8 cellular contexts compared by ENCODE assay signal in the genomic region with DNA sequence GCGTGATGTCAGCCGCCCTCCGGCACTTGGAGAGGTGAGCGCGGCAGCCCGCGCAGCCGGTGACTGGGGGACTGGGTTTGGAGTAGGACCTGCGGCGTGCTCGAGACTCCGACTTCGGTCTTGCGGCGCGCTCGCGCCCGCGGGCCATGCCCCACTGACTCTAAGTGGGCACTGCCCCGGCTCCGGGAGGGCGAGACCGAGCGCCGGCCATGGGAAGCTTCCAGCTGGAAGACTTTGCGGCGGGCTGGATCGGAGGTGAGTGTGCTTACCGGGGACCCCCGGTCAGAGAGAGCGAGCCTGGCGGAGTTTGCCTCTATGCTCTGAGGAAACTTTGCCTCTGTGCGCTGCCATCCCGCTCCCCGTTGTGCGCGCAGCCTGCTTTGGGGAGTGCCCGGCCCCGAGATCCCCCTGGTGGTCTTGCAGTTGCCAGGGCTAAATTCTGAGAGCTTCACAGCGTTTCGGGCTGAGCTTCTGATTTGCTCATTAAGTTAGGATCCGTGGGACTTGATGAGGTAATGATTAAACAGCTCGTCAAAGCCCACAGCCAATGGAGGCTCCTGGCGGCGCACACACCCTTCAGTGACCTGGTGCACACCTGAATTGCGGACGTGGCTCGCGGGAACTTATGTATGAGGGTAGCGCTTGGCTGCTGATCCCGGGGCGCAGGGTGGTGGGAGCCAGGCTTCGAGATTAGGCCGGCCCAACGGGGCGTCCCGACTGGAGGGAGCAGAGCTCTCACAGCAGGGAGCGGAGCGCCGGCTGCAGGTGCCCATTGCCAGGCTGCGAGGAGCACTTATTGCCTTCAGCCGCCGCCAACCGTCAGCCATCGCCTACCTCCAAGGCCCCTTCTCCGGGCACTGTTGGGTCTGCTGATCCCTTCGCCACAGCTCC. TPM values are rescaled to one million over a fixed set of nuclear protein-coding genes. Genes with fewer than 3 reads are reported as not detected.
A peak's percentile ranks its signal among the peaks of the same experiment; 100 is the strongest.
DNase-seq lines count a peak whose midpoint lies in the region; ATAC-seq and TF ChIP-seq lines count a peak whose summit lies in the region.

TSS of gene SLC25A48 (plus strand) at position 25 of the 891 bp plus-strand sequence. CDS start at position 210, 185 bp downstream.

- 2% methylated on average over 68 of the region's 68 CpGs for WGBS in right cardiac atrium

- H3K27ac Mint-ChIP-seq in activated T-cell treated with anti-CD3 and anti-CD28 coated beads, Interleukin-2, amount 50 U/mL, for 72 hours, result no peak within 1 kb of the TSS

- peaks cover 5 to 7% of the 10 kb centered on the region in 2 donors for H3K9me3 Mint-ChIP-seq in activated T-cell treated with anti-CD3 and anti-CD28 coated beads, Interleukin-2, amount 50 U/mL, for 72 hours

- peaks cover 4% of the 10 kb centered on the region for H3K4me1 Mint-ChIP-seq in activated T-cell treated with anti-CD3 and anti-CD28 coated beads, Interleukin-2, amount 50 U/mL, for 72 hours (ENCODE audit: low read depth)

- ATAC-seq in GM18861 (IDR thresholded peaks at IDR 0.05; ENCODE audit: unreplicated experiment), result peak; percentile 72
- ATAC-seq in activated T-cell treated with anti-CD3 and anti-CD28 coated beads, Interleukin-2, amount 50 U/mL, for 72 hours (replicated peaks in 1 of 2), result peak; percentile 75 to 83
- ATAC-seq in right cardiac atrium, result peak in 1 of 2 donors; percentile 74
- peak; percentile 66 for ATAC-seq in sciatic nerve
- ATAC-seq in GM21447 (IDR thresholded peaks at IDR 0.05; ENCODE audit: unreplicated experiment), result no peak
- ATAC-seq in HG02973 (IDR thresholded peaks at IDR 0.05; ENCODE audit: unreplicated experiment), result no peak

- no peak for DNase-seq in AG09309 (ENCODE audit: low read depth)
- peak; percentile 41 for DNase-seq in NCI-H1092 treated with DMSO at 0.1 percent for 48 hours (lab: John Stamatoyannopoulos, UW)
- DNase-seq in activated T-cell treated with anti-CD3 and anti-CD28 coated beads, Interleukin-2, amount 50 U/mL, for 72 hours, result peak; percentile 40 to 54
- DNase-seq in right cardiac atrium, result peak in 2 of 3 donors; percentile 37 to 70
- peak; percentile 69 for DNase-seq in sciatic nerve (ENCODE audit: low spot score)

- H3K4me3 Mint-ChIP-seq in activated T-cell treated with anti-CD3 and anti-CD28 coated beads, Interleukin-2, amount 50 U/mL, for 72 hours, result peak within 1 kb of the TSS; percentile 29 to 62

- H3K27me3 Mint-ChIP-seq in activated T-cell treated with anti-CD3 and anti-CD28 coated beads, Interleukin-2, amount 50 U/mL, for 72 hours (ENCODE audit: low read depth), result peaks cover 60% of the 10 kb centered on the region

- no peak for TF ChIP-seq CTCF in AG09309 (IDR thresholded peaks at IDR 0.05; ENCODE audit: control insufficient read depth, insufficient read depth, low read depth, low read length, missing control alignments)

- no peaks in the 10 kb centered on the region for H3K27me3 ChIP-seq in right cardiac atrium (ENCODE audit: control insufficient read depth, insufficient read depth)

- peak within 1 kb of the TSS; percentile 25 for H3K4me3 ChIP-seq in AG09309 (ENCODE audit: control insufficient read depth, low read depth, low read length)
- H3K4me3 ChIP-seq in right cardiac atrium (ENCODE audit: low read length), result peak within 1 kb of the TSS; percentile 41

- H3K27ac ChIP-seq in right cardiac atrium (ENCODE audit: low read length), result no peak within 1 kb of the TSS

- H3K4me1 ChIP-seq in right cardiac atrium (ENCODE audit: control insufficient read depth, insufficient read depth, low read length), result no peaks in the 10 kb centered on the region

- intact Hi-C loops in right cardiac atrium (cut with DNase I) (loop anchor here (5.0 kb wide), 2 partner anchors 273 to 278 kb away; no protein-coding TSS in a partner anchor), sciatic nerve (cut with DNase I) (no loop called here)

- no peaks in the 10 kb centered on the region for H3K9me3 ChIP-seq in right cardiac atrium (ENCODE audit: control insufficient read depth, low read length)

- peaks cover 2 to 4% of the 10 kb centered on the region in 2 donors for H3K36me3 Mint-ChIP-seq in activated T-cell treated with anti-CD3 and anti-CD28 coated beads, Interleukin-2, amount 50 U/mL, for 72 hours (ENCODE audit: insufficient read depth in 2 of 2)

RNA-seq across cellular contexts. Expression of gene SLC25A48, which starts in this region (rescaled TPM):
- total RNA-seq in activated T-cell treated with anti-CD3 and anti-CD28 coated beads, Interleukin-2, amount 50 U/mL, for 72 hours, result not detected
- not detected for total RNA-seq in right cardiac atrium
- polyA plus RNA-seq in right cardiac atrium, result 0.25 TPM
- 59.3 TPM for total RNA-seq in sciatic nerve

Comparison
In these comparisons a context has a peak if more than half of its experiments do, and no peak if none do; other contexts are left out.
1. RNA of gene SLC25A48 (total RNA-seq): 59.3 TPM in sciatic nerve (single experiment); not detected in activated T-cell treated with anti-CD3 and anti-CD28 coated beads, Interleukin-2, amount 50 U/mL, for 72 hours and not detected in right cardiac atrium; every median in the first group is over 10 times any median in the second.
2. Peak in DNase-seq and ATAC-seq in activated T-cell treated with anti-CD3 and anti-CD28 coated beads, Interleukin-2, amount 50 U/mL, for 72 hours; RNA of the gene not detected or under 1 TPM.
3. Peak in DNase-seq and H3K4me3 ChIP-seq in right cardiac atrium; RNA of the gene not detected or under 1 TPM.
4. ATAC-seq: peak in GM18861 (single experiment) and sciatic nerve (single experiment); none in GM21447 (single experiment) and HG02973 (single experiment).